In genomic region chr10:35507519-35508109, GRCh38 we compare ENCODE assay signal across 1 cellular context.
TF ChIP-seq lines count a peak whose summit lies in the region.

No MANE protein-coding gene starts in this region.

TF ChIP-seq in HepG2, 621 proteins besides CTCF, POLR2A, EP300 and RAD21 (continued from another document):
- no peak for TF ChIP-seq ZNF574 (CRISPR knock-in tag; IDR thresholded peaks at IDR 0.05)
- no peak for TF ChIP-seq ZFP37 (CRISPR knock-in tag; IDR thresholded peaks at IDR 0.05; ENCODE audit: borderline replicate concordance)
TF ChIP-seq in HepG2: peak in this region for 0.
